In the genomic region with DNA sequence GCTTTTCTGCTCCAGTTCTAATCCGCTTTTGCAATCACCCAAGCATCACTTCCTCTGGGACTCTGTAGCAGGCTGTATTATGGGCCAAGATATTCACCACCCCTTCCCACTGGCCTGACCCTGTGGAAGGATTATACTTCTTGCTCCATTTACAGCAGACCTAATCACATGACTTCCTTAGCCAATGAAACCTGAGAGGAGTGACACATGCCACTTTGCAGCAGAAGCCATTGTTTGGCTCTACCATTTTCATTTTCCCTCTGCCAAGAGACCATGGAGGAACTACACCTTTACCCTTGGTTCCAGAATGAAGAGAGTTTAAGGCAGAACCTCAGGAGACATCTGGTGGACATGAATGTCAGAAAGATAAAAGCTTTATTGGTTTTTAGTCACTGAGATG, we compare ENCODE assay signal across 23 cellular contexts.
"Had no signal": no experiment of that assay in that cellular context is flagged by ENCODE, and none has a peak within 500 bp of the region (broad histone marks: within the 10 kb centered on the region; RNA-seq: fewer than 3 reads in every experiment).

No MANE protein-coding gene starts in this region.

- H3K4me1 ChIP-seq: psoas muscle had no signal

- H3K27ac ChIP-seq: esophagus squamous epithelium, ovary, psoas muscle, sigmoid colon, tibial artery had no signal

- DNase-seq: cortex of kidney; effector memory CD8-positive, alpha-beta T cell; erythroblast; esophagus squamous epithelium; hypothalamus; immature natural killer cell; kidney; natural killer cell; occipital lobe; ovary; posterior cingulate gyrus; psoas muscle; right cardiac atrium; sigmoid colon; stimulated activated CD4-positive, alpha-beta T cell treated with anti-CD3 and anti-CD28 coated beads, Interleukin-2, amount 100 ng/mL, for 24 hours; stimulated activated CD4-positive, alpha-beta T cell treated with anti-CD3 and anti-CD28 coated beads, Interleukin-4, amount 100 ng/mL, for 24 hours; stimulated activated naive CD4-positive, alpha-beta T cell treated with Interleukin-2 at 50 U/mL for 16 hours; substantia nigra; testis; tibial artery had no signal

- H3K4me3 ChIP-seq: esophagus squamous epithelium, lung, ovary, psoas muscle, sigmoid colon, testis, tibial artery had no signal

- ATAC-seq: effector memory CD8-positive, alpha-beta T cell; left lobe of liver; natural killer cell; psoas muscle; right cardiac atrium; stimulated activated effector memory CD8-positive, alpha-beta T cell treated with anti-CD3 and anti-CD28 coated beads, Interleukin-12 subunit alpha, Interleukin-12 subunit beta, amount 100 ng/mL, for 72 hours had no signal

- H3K36me3 ChIP-seq: esophagus squamous epithelium, ovary, sigmoid colon, tibial artery had no signal

- H3K9me3 ChIP-seq: esophagus squamous epithelium, ovary, psoas muscle, sigmoid colon, testis, tibial artery had no signal

- H3K27me3 ChIP-seq: ovary, testis had no signal
